22 cellular contexts compared by ENCODE assay signal in the genomic region with DNA sequence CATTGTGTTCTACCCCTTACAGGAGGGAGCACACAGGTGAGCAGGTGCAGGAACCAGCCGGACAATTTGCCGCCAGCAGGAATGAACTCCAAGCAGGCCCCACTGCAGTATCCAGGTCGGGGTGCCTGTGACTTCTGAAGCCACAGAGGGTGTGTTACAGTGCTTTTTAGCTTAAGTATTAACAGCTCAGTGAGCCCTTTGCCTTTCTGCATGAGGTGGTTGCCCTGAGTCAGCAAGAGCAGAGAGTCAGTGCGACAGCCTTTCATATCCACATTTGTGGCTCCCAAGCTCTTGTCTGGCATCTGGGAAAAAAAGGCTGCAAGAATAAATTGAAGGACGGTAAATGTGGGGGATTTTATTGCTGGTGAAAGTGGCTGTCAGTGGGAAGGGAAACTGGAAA.
DNase-seq lines count a peak whose midpoint lies in the region; ATAC-seq, FAIRE-seq and TF ChIP-seq lines count a peak whose summit lies in the region.
"Had no signal": no experiment of that assay in that cellular context is flagged by ENCODE, and none has a peak within 500 bp of the region (broad histone marks: within the 10 kb centered on the region; RNA-seq: fewer than 3 reads in every experiment).

No MANE protein-coding gene starts in this region.

- no peaks in the 10 kb centered on the region for H3K9me3 ChIP-seq in kidney (ENCODE audit: control insufficient read depth in 1 of 2, low read length in 2 of 2)
- H3K9me3 ChIP-seq in stomach: peaks cover 0 to 6% (median 2%) of the 10 kb centered on the region in 4 donors
- no peaks in the 10 kb centered on the region for H3K9me3 ChIP-seq in PC-9 (ENCODE audit: insufficient read depth, low read depth)
- H3K9me3 ChIP-seq: BLaER1 treated with 17β-estradiol and CSF1 and Interleukin-3, amounts not matched to agents 10 nM and 100 nM had no signal

- no peak overlapping the region for H3K4me2 ChIP-seq in PC-9
- H3K4me2 ChIP-seq: BLaER1 treated with 17β-estradiol and CSF1 and Interleukin-3, amounts not matched to agents 10 nM and 100 nM had no signal

- H3K4me3 Mint-ChIP-seq in nephron (no peak overlapping the region), type B pancreatic cell (peak overlapping the region; percentile 18)
- H3K4me3 Mint-ChIP-seq: B cell; CD4-positive, alpha-beta memory T cell had no signal

- TF ChIP-seq CTCF in C4-2B (conservative IDR thresholded peaks at IDR 0.05): no peak
- TF ChIP-seq CTCF in kidney (IDR thresholded peaks at IDR 0.05; ENCODE audit: borderline replicate concordance, extremely low read depth, insufficient read depth): no peak
- no peak for TF ChIP-seq CTCF in nephron (IDR thresholded peaks at IDR 0.05; ENCODE audit: unreplicated experiment in 3 of 3)
- TF ChIP-seq CTCF in type B pancreatic cell (conservative IDR thresholded peaks at IDR 0.05): no peak
- TF ChIP-seq CTCF in stomach (IDR thresholded peaks at IDR 0.05): no peak
- TF ChIP-seq CTCF in PC-9 (conservative IDR thresholded peaks at IDR 0.05): no peak

- no peaks in the 10 kb centered on the region for H3K79me2 ChIP-seq in PC-9 (ENCODE audit: low read depth)

- H3K27ac Mint-ChIP-seq in nephron (peak overlapping the region; percentile 59 to 95 (median 83)), type B pancreatic cell (no peak overlapping the region)
- no peak overlapping the region for H3K27ac Mint-ChIP-seq in activated naive CD4-positive, alpha-beta T cell treated with anti-CD3 and anti-CD28 coated beads, Interleukin-2, amount 50 U/mL, for 72 hours
- H3K27ac Mint-ChIP-seq: B cell; CD4-positive, alpha-beta memory T cell had no signal

- no peak for FAIRE-seq in kidney (lab: Jason Lieb, UNC)
- FAIRE-seq: A204.1, GM12891, H1 had no signal

- H3K9me2 ChIP-seq in PC-9 (ENCODE audit: insufficient read depth): no peaks in the 10 kb centered on the region; the same call in 1 of the 2 replicates

- POLR2A ChIA-PET in PC-9 (lab: Charles Lee; ENCODE audit: unreplicated experiment): no interaction called here

- no peaks in the 10 kb centered on the region for H4K20me1 ChIP-seq in PC-9 (ENCODE audit: insufficient read depth)
- H4K20me1 ChIP-seq: BLaER1 treated with 17β-estradiol and CSF1 and Interleukin-3, amounts not matched to agents 10 nM and 100 nM had no signal

- no peak for TF ChIP-seq POLR2A in stomach (IDR thresholded peaks at IDR 0.05)

- no peaks in the 10 kb centered on the region for H3F3A ChIP-seq in PC-9 (ENCODE audit: insufficient read depth, low read depth)

- H3K9me3 Mint-ChIP-seq in nephron (no peaks in the 10 kb centered on the region), type B pancreatic cell (no peaks in the 10 kb centered on the region)
- H3K9me3 Mint-ChIP-seq in activated naive CD4-positive, alpha-beta T cell treated with anti-CD3 and anti-CD28 coated beads, Interleukin-2, amount 50 U/mL, for 72 hours: peaks cover 17 to 19% of the 10 kb centered on the region in 2 donors

- H3K36me3 Mint-ChIP-seq in nephron (ENCODE audit: low read depth): no peaks in the 10 kb centered on the region
- H3K36me3 Mint-ChIP-seq in type B pancreatic cell: no peaks in the 10 kb centered on the region
- H3K36me3 Mint-ChIP-seq in activated naive CD4-positive, alpha-beta T cell treated with anti-CD3 and anti-CD28 coated beads, Interleukin-2, amount 50 U/mL, for 72 hours: no peaks in the 10 kb centered on the region
- H3K36me3 Mint-ChIP-seq: CD4-positive, alpha-beta memory T cell had no signal

- H3K27me3 ChIP-seq in stomach: no peaks in the 10 kb centered on the region
- no peaks in the 10 kb centered on the region for H3K27me3 ChIP-seq in PC-9 (ENCODE audit: insufficient read depth, low read depth)
- H3K27me3 ChIP-seq: BLaER1 treated with 17β-estradiol and CSF1 and Interleukin-3, amounts not matched to agents 10 nM and 100 nM had no signal

- intact Hi-C loops in kidney (cut with DNase I) (no loop called here), stomach (cut with DNase I; ENCODE audit: low total_unique reads) (no loop called here), PC-9 (cut with micrococcal nuclease; ENCODE audit: unreplicated experiment) (no loop called here)

- 75 to 95% (median 77%) methylated on average over 4 to 5 of the region's 5 CpGs for WGBS in stomach, 5 donors

- H2AFZ ChIP-seq in PC-9: no peak overlapping the region
- H2AFZ ChIP-seq: GM23248 had no signal

- no peaks in the 10 kb centered on the region for H3K4me1 ChIP-seq in kidney (ENCODE audit: control insufficient read depth in 1 of 2, insufficient read depth in 1 of 2, low read depth in 1 of 2, low read length in 2 of 2)
- H3K4me1 ChIP-seq in stomach: no peaks in the 10 kb centered on the region
- no peaks in the 10 kb centered on the region for H3K4me1 ChIP-seq in PC-9 (replicated peaks; ENCODE audit: insufficient read depth)

- ATAC-seq in activated naive CD4-positive, alpha-beta T cell treated with anti-CD3 and anti-CD28 coated beads, Interleukin-2, amount 50 U/mL, for 72 hours: no peak

- BruUV-seq in PC-9 (replicated peaks; lab: Mats Ljungman, UMichigan): no TSS peak

- H3K4me1 Mint-ChIP-seq in nephron (no peaks in the 10 kb centered on the region), type B pancreatic cell (ENCODE audit: unreplicated experiment) (no peaks in the 10 kb centered on the region)
- H3K4me1 Mint-ChIP-seq: B cell; CD4-positive, alpha-beta memory T cell had no signal

- no peaks in the 10 kb centered on the region for H3K27me3 Mint-ChIP-seq in nephron (ENCODE audit: low read depth)
- H3K27me3 Mint-ChIP-seq in type B pancreatic cell: no peaks in the 10 kb centered on the region
- H3K27me3 Mint-ChIP-seq: B cell; CD4-positive, alpha-beta memory T cell had no signal

- no peaks in the 10 kb centered on the region for H3K36me3 ChIP-seq in kidney (ENCODE audit: control insufficient read depth in 1 of 2, insufficient read depth in 2 of 2, low read length in 2 of 2)
- H3K36me3 ChIP-seq in stomach: no peaks in the 10 kb centered on the region
- H3K36me3 ChIP-seq in PC-9 (ENCODE audit: low read depth): no peaks in the 10 kb centered on the region
- H3K36me3 ChIP-seq: BLaER1 treated with 17β-estradiol and CSF1 and Interleukin-3, amounts not matched to agents 10 nM and 100 nM had no signal

- H3K9ac ChIP-seq in kidney (ENCODE audit: low read length in 2 of 2): no peak overlapping the region
- H3K9ac ChIP-seq: BLaER1 treated with 17β-estradiol and CSF1 and Interleukin-3, amounts not matched to agents 10 nM and 100 nM; GM23248 had no signal

- CTCF ChIA-PET in PC-9 (lab: Charles Lee): no interaction called here

- no peak overlapping the region for H3K4me3 ChIP-seq in kidney (ENCODE audit: low read length in 2 of 2)
- no peak overlapping the region for H3K4me3 ChIP-seq in stomach
- no peak overlapping the region for H3K4me3 ChIP-seq in PC-9
- H3K4me3 ChIP-seq: BLaER1 treated with 17β-estradiol and CSF1 and Interleukin-3, amounts not matched to agents 10 nM and 100 nM; GM23248 had no signal

- H3K27ac ChIP-seq in C4-2B: 0 out of 2 replicates have a peak overlapping the region, but pooled peaks have one; percentile 14
- no peak overlapping the region for H3K27ac ChIP-seq in kidney (ENCODE audit: low read depth in 2 of 2, low read length in 2 of 2)
- no peak overlapping the region for H3K27ac ChIP-seq in stomach
- H3K27ac ChIP-seq in PC-9: no peak overlapping the region
- H3K27ac ChIP-seq: 22Rv1; BLaER1 treated with 17β-estradiol and CSF1 and Interleukin-3, amounts not matched to agents 10 nM and 100 nM; GM23248 had no signal

- TF ChIP-seq EP300 in stomach (IDR thresholded peaks at IDR 0.05): no peak

- peak; percentile 59 for DNase-seq in kidney
- no peak for DNase-seq in type B pancreatic cell (ENCODE audit: extremely low spot score, unreplicated experiment)
- DNase-seq in stomach: no peak
- no peak for DNase-seq in PC-9
- DNase-seq in activated naive CD4-positive, alpha-beta T cell treated with anti-CD3 and anti-CD28 coated beads, Interleukin-2, amount 50 U/mL, for 72 hours (ENCODE audit: low spot score in 2 of 2): no peak
- DNase-seq: Calu3; CD4-positive, alpha-beta memory T cell; COR-L47; DMS53; DMS79 treated with DMSO at 0.1 percent for 48 hours; GF-D8; GM23248; H7; HCEC 1CT had no signal

Comparison
In these comparisons a context has a peak if more than half of its experiments do, and no peak if none do; other contexts are left out.
1. H3K27ac Mint-ChIP-seq: peak in nephron (3 of 3); none in type B pancreatic cell (single experiment) and activated naive CD4-positive, alpha-beta T cell treated with anti-CD3 and anti-CD28 coated beads, Interleukin-2, amount 50 U/mL, for 72 hours (0 of 2).